Comparison of ENCODE assay signal across 8 cellular contexts in genomic region chr7:66043681-66044497, GRCh38. TPM values are rescaled to one million over a fixed set of nuclear protein-coding genes. Genes with fewer than 3 reads are reported as not detected.
DNase-seq lines count a peak whose midpoint lies in the region; ATAC-seq lines count a peak whose summit lies in the region.

No MANE protein-coding gene starts in this region.

- no peak overlapping the region for H3K4ac ChIP-seq in trophoblast cell (ENCODE audit: low read depth, low read length)

- no peaks in the 10 kb centered on the region for H3K79me1 ChIP-seq in trophoblast cell (ENCODE audit: low read length)

- no peak overlapping the region for H3K27ac ChIP-seq in trophoblast cell (ENCODE audit: low read depth, low read length)

- no peak overlapping the region for H2BK12ac ChIP-seq in trophoblast cell (ENCODE audit: low read length)

- H3K27ac Mint-ChIP-seq in activated naive CD8-positive, alpha-beta T cell = no peak overlapping the region

- no CpG with 5 or more reads among the region's 49 CpGs for WGBS in trophoblast cell (ENCODE audit: extremely low coverage, insufficient coverage, insufficient read length)

- no peak overlapping the region for H3K23ac ChIP-seq in trophoblast cell (ENCODE audit: low read length)

- no peaks in the 10 kb centered on the region for H3K9me3 Mint-ChIP-seq in activated naive CD8-positive, alpha-beta T cell (ENCODE audit: low read depth)

- H4K91ac ChIP-seq in trophoblast cell (ENCODE audit: low read depth, low read length) = no peak overlapping the region

- no peak overlapping the region for H2AFZ ChIP-seq in trophoblast cell (ENCODE audit: insufficient read depth, low read length, poor library complexity)

- no peak overlapping the region for H3K4me3 ChIP-seq in trophoblast cell (ENCODE audit: low read depth, low read length)

- intact Hi-C loops in left cardiac atrium (cut with DNase I) = no loop called here

- DNase-seq in DMS79 (lab: John Stamatoyannopoulos, UW) (peak; percentile 7), HuH-7.5 (ENCODE audit: low spot score) (peak; percentile 32), left cardiac atrium (peak; percentile 64), trophoblast cell (peak; percentile 28 to 68)

- H2BK120ac ChIP-seq in trophoblast cell (ENCODE audit: insufficient read depth, low read length, poor library complexity) = no peak overlapping the region

- no peaks in the 10 kb centered on the region for H3K36me3 Mint-ChIP-seq in activated naive CD8-positive, alpha-beta T cell

- H3K18ac ChIP-seq in trophoblast cell (ENCODE audit: low read length) = no peak overlapping the region

- H3K14ac ChIP-seq in trophoblast cell (ENCODE audit: low read length) = no peak overlapping the region

- peaks cover 6% of the 10 kb centered on the region for H3K4me1 Mint-ChIP-seq in activated naive CD8-positive, alpha-beta T cell (ENCODE audit: low read depth)

- H2AK5ac ChIP-seq in trophoblast cell (ENCODE audit: low read length) = no peak overlapping the region

- H3K27me3 ChIP-seq in trophoblast cell (ENCODE audit: insufficient read depth, low read length) = no peaks in the 10 kb centered on the region

- no peak overlapping the region for H3K4me2 ChIP-seq in trophoblast cell (ENCODE audit: low read length)

- H3K36me3 ChIP-seq in trophoblast cell (ENCODE audit: control insufficient read depth in 1 of 2, insufficient read depth in 2 of 2, low read length in 2 of 2) = no peaks in the 10 kb centered on the region

- H2BK5ac ChIP-seq in trophoblast cell (ENCODE audit: low read depth, low read length, poor library complexity) = no peak overlapping the region

- H3K79me2 ChIP-seq in trophoblast cell (ENCODE audit: control insufficient read depth, insufficient read depth, low read length, poor library complexity) = no peaks in the 10 kb centered on the region

- no peaks in the 10 kb centered on the region for H3K9me3 ChIP-seq in trophoblast cell (ENCODE audit: insufficient read depth, low read depth, low read length)

- no peak overlapping the region for H3K9ac ChIP-seq in trophoblast cell (ENCODE audit: low read length)

- H3K27me3 Mint-ChIP-seq in activated naive CD8-positive, alpha-beta T cell = peaks cover 4% of the 10 kb centered on the region

- H4K8ac ChIP-seq in trophoblast cell (ENCODE audit: low read depth, low read length) = no peak overlapping the region

- peak overlapping the region; percentile 82 for H3K4me3 Mint-ChIP-seq in activated naive CD8-positive, alpha-beta T cell

- H3K4me1 ChIP-seq in trophoblast cell (ENCODE audit: control insufficient read depth in 1 of 2, insufficient read depth in 2 of 2, low read length in 2 of 2) = no peaks in the 10 kb centered on the region

- no peak overlapping the region for H4K12ac ChIP-seq in trophoblast cell (ENCODE audit: low read depth, low read length)

- ATAC-seq in left cardiac atrium = peak; percentile 89 to 91
- no peak for ATAC-seq in HG02973 (IDR thresholded peaks at IDR 0.05; ENCODE audit: unreplicated experiment)
- no peak for ATAC-seq in HG02884 (IDR thresholded peaks at IDR 0.05; ENCODE audit: unreplicated experiment)
- no peak for ATAC-seq in HG03521 (IDR thresholded peaks at IDR 0.05; ENCODE audit: unreplicated experiment)

RNA-seq across cellular contexts. Expression of gene ASL, which starts 31.7 kb away (rescaled TPM):
- 10 to 100 TPM; 11.1 to 14.7 TPM for total RNA-seq in left cardiac atrium
- polyA plus RNA-seq in trophoblast cell (2013) = 16.5 and 17.4 TPM in 2 replicates

Comparison
In these comparisons a context has a peak if more than half of its experiments do, and no peak if none do; other contexts are left out.
1. DNase-seq: peak in every context shown above with its lines; median percentile 64 in left cardiac atrium; 48 in trophoblast cell; 32 in HuH-7.5; 7 in DMS79.
2. ATAC-seq: peak in left cardiac atrium (2 of 2); none in HG02973 (single experiment), HG02884 (single experiment) and HG03521 (single experiment).